In the genomic region with DNA sequence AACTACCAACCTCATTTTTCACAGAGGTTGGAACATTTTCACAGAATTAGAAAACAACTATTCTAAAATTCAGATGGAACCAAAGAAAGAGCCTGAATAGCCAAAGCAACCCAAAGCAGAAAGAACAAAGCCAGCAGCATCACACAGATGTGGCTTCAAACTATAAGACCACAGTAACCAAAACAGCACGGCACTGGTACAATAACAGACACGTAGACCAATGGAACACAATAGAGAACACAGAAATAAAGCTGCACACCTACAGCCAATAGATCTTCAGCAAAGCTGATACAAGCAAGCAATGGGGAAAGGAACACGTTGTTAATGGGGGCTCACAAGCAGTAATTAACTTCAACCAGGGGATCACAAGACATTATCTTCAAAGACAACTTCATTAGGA, we compare ENCODE assay signal across 15 cellular contexts.
A peak's percentile ranks its signal among the peaks of the same experiment; 100 is the strongest.
DNase-seq lines count a peak whose midpoint lies in the region; ATAC-seq, FAIRE-seq and TF ChIP-seq lines count a peak whose summit lies in the region.
"Had no signal": no experiment of that assay in that cellular context is flagged by ENCODE, and none has a peak within 500 bp of the region (broad histone marks: within the 10 kb centered on the region; RNA-seq: fewer than 3 reads in every experiment).

No MANE protein-coding gene starts in this region.

- no TSS peak for BruUV-seq in GM12878 (replicated peaks; lab: Mats Ljungman, UMichigan)

- H3K27ac ChIP-seq in left ventricle myocardium inferior (replicated peaks) = peak overlapping the region; percentile 80
- no peak overlapping the region for H3K27ac ChIP-seq in GM12878 (ENCODE audit: control insufficient read depth, insufficient read depth)

- peaks cover 2% of the 10 kb centered on the region for H3K9me3 Mint-ChIP-seq in activated naive CD4-positive, alpha-beta T cell treated with anti-CD3 and anti-CD28 coated beads, Interleukin-2, amount 10 ng/mL, durations not matched to agents 7 days and 5 days
- H3K9me3 Mint-ChIP-seq: CD4-positive, alpha-beta memory T cell; GM23338; H9 had no signal

- no peaks in the 10 kb centered on the region for H4K20me1 ChIP-seq in GM12878 (ENCODE audit: control insufficient read depth, insufficient read depth)

- H3K27ac Mint-ChIP-seq in activated naive CD4-positive, alpha-beta T cell treated with anti-CD3 and anti-CD28 coated beads, Interleukin-2, amount 10 ng/mL, durations not matched to agents 7 days and 5 days = no peak overlapping the region
- H3K27ac Mint-ChIP-seq: GM23338, H9 had no signal

- no peak overlapping the region for H3K4me2 ChIP-seq in GM12878 (ENCODE audit: control insufficient read depth, insufficient read depth)
- H3K4me2 ChIP-seq: GM23338 had no signal

- no peak overlapping the region for H3K4me3 Mint-ChIP-seq in activated naive CD4-positive, alpha-beta T cell treated with anti-CD3 and anti-CD28 coated beads, Interleukin-2, amount 10 ng/mL, durations not matched to agents 7 days and 5 days
- H3K4me3 Mint-ChIP-seq: CD4-positive, alpha-beta memory T cell; GM23338; H9 had no signal

- no peaks in the 10 kb centered on the region for H3K27me3 ChIP-seq in left ventricle myocardium inferior (ENCODE audit: low read depth)
- no peaks in the 10 kb centered on the region for H3K27me3 ChIP-seq in GM12878 (replicated peaks in 1 of 2; ENCODE audit: control insufficient read depth in 2 of 2, insufficient read depth in 2 of 2, low read length in 1 of 2)

- no peak overlapping the region for H3K9ac ChIP-seq in GM12878 (ENCODE audit: control insufficient read depth, insufficient read depth, low read length)

- no peak for TF ChIP-seq POLR2A in GM12878 (IDR thresholded peaks at IDR 0.05; ENCODE audit: low read depth, low read length)

- WGBS in GM12878 (ENCODE audit: insufficient coverage, insufficient replicate concordance, low lambda C conversion rate, missing lambda C conversion rate) = 100% methylated on average over 3 of the region's 3 CpGs

- in situ Hi-C loops in GM12878 (cut with MboI) = no loop called here

- H2AFZ ChIP-seq in GM12878 (ENCODE audit: control insufficient read depth, low read depth, low read length) = no peak overlapping the region
- H2AFZ ChIP-seq: GM23338 had no signal

- no peak for ATAC-seq in left cardiac atrium
- no peak for ATAC-seq in GM12878
- ATAC-seq: GM23338, HCT116 had no signal

- peaks cover 3% of the 10 kb centered on the region for H3K9me3 ChIP-seq in left ventricle myocardium inferior (replicated peaks)
- H3K9me3 ChIP-seq in GM12878 (replicated peaks; ENCODE audit: control insufficient read depth, insufficient read depth, low read length) = no peaks in the 10 kb centered on the region; the same call in 2 of the 3 replicates
- H3K9me3 ChIP-seq: Caco-2 had no signal

- peak; percentile 57 for FAIRE-seq in GM12878 (lab: Jason Lieb, UNC)
- FAIRE-seq: G401.6 had no signal

- H3K4me1 ChIP-seq in left ventricle myocardium inferior (peaks cover 46% of the 10 kb centered on the region), GM12878 (ENCODE audit: control insufficient read depth, insufficient read depth, low read length) (no peaks in the 10 kb centered on the region)
- H3K4me1 ChIP-seq: Caco-2 had no signal

- no peak for TF ChIP-seq RAD21 in GM12878 (IDR thresholded peaks at IDR 0.05; ENCODE audit: insufficient read depth, low read depth, low read length)

- no peak for DNase-seq in left ventricle myocardium inferior
- no peak for DNase-seq in left cardiac atrium
- peak; percentile 57 for DNase-seq in Jurkat, Clone E6-1 (ENCODE audit: low read depth, low spot score)
- no peak for DNase-seq in GM12878 (ENCODE audit: low read depth, low spot score)
- DNase-seq in activated naive CD4-positive, alpha-beta T cell treated with anti-CD3 and anti-CD28 coated beads, Interleukin-2, amount 10 ng/mL, durations not matched to agents 7 days and 5 days = no peak
- DNase-seq in COLO668 (lab: John Stamatoyannopoulos, UW; ENCODE audit: unreplicated experiment) = no peak
- DNase-seq: C1 segment of cervical spinal cord; Caco-2; CD4-positive, alpha-beta memory T cell; DMS153; DND-41; H9 had no signal

- CTCF ChIA-PET in GM12878 (lab: Yijun Ruan, JAX) = no interaction called here
- CTCF ChIA-PET in activated naive CD4-positive, alpha-beta T cell treated with anti-CD3 and anti-CD28 coated beads, Interleukin-2, amount 10 ng/mL, durations not matched to agents 7 days and 5 days (lab: Charles Lee) = no interaction called here

- RAD21 ChIA-PET in GM12878 (lab: Charles Lee; ENCODE audit: unreplicated experiment) = no interaction called here

- no peak for TF ChIP-seq CTCF in left ventricle myocardium inferior (IDR thresholded peaks at IDR 0.05; ENCODE audit: borderline replicate concordance)
- TF ChIP-seq CTCF in GM12878 (IDR thresholded peaks at IDR 0.05 in 2 of 3, conservative IDR thresholded peaks at IDR 0.05 in 1 of 3; ENCODE audit: control insufficient read depth in 2 of 3, extremely low read depth in 1 of 3, insufficient read depth in 1 of 3, low read depth in 3 of 3, low read length in 3 of 3) = no peak

- H3K36me3 Mint-ChIP-seq in activated naive CD4-positive, alpha-beta T cell treated with anti-CD3 and anti-CD28 coated beads, Interleukin-2, amount 10 ng/mL, durations not matched to agents 7 days and 5 days = peaks cover 81% of the 10 kb centered on the region

- H3K27me3 Mint-ChIP-seq in activated naive CD4-positive, alpha-beta T cell treated with anti-CD3 and anti-CD28 coated beads, Interleukin-2, amount 10 ng/mL, durations not matched to agents 7 days and 5 days = no peaks in the 10 kb centered on the region
- H3K27me3 Mint-ChIP-seq: CD4-positive, alpha-beta memory T cell had no signal

- H3K4me3 ChIP-seq in left ventricle myocardium inferior (no peak overlapping the region), GM12878 (no peak overlapping the region)
- no peak overlapping the region for H3K4me3 ChIP-seq in Jurkat, Clone E6-1 (ENCODE audit: low read length)
- H3K4me3 ChIP-seq: GM23338 had no signal

- peaks cover 22% of the 10 kb centered on the region for H3K4me1 Mint-ChIP-seq in activated naive CD4-positive, alpha-beta T cell treated with anti-CD3 and anti-CD28 coated beads, Interleukin-2, amount 10 ng/mL, durations not matched to agents 7 days and 5 days
- H3K4me1 Mint-ChIP-seq: CD4-positive, alpha-beta memory T cell; GM23338; H9 had no signal

- no peak for TF ChIP-seq EP300 in GM12878 (IDR thresholded peaks at IDR 0.05; ENCODE audit: borderline replicate concordance in 1 of 2, control insufficient read depth in 1 of 2, low read depth in 2 of 2, low read length in 2 of 2)

- SMC1A ChIA-PET in GM12878 (lab: Charles Lee; ENCODE audit: uncharacterized antibody, unreplicated experiment) = no interaction called here

- H3K79me2 ChIP-seq in GM12878 (ENCODE audit: control insufficient read depth, insufficient read depth, low read length) = no peaks in the 10 kb centered on the region

- H3K36me3 ChIP-seq in left ventricle myocardium inferior (peaks cover 16% of the 10 kb centered on the region), GM12878 (ENCODE audit: control insufficient read depth in 2 of 2, insufficient read depth in 2 of 2, low read length in 1 of 2) (peaks cover 0 to 46% of the 10 kb centered on the region in 2 experiments; a peak in 2 of 4 replicates)

- POLR2A ChIA-PET in GM12878 (lab: Charles Lee) = no interaction called here

- intact Hi-C loops in left ventricle myocardium inferior (cut with micrococcal nuclease) = no loop called here
- intact Hi-C loops in left cardiac atrium (cut with DNase I) = no loop called here
- intact Hi-C loops in GM12878 (cut with micrococcal nuclease; ENCODE audit: unreplicated experiment) = no loop called here

TF ChIP-seq in GM12878, 131 proteins besides CTCF, POLR2A, EP300 and RAD21:
- TF ChIP-seq, protein P1, sequence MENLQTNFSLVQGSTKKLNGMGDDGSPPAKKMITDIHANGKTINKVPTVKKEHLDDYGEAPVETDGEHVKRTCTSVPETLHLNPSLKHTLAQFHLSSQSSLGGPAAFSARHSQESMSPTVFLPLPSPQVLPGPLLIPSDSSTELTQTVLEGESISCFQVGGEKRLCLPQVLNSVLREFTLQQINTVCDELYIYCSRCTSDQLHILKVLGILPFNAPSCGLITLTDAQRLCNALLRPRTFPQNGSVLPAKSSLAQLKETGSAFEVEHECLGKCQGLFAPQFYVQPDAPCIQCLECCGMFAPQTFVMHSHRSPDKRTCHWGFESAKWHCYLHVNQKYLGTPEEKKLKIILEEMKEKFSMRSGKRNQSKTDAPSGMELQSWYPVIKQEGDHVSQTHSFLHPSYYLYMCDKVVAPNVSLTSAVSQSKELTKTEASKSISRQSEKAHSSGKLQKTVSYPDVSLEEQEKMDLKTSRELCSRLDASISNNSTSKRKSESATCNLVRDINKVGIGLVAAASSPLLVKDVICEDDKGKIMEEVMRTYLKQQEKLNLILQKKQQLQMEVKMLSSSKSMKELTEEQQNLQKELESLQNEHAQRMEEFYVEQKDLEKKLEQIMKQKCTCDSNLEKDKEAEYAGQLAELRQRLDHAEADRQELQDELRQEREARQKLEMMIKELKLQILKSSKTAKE (IDR thresholded peaks at IDR 0.05; ENCODE audit: low read depth, poor library complexity, severe bottlenecking) = no peak
- no peak for TF ChIP-seq BACH1 (IDR thresholded peaks at IDR 0.05; ENCODE audit: borderline replicate concordance)
- no peak for TF ChIP-seq MAX (IDR thresholded peaks at IDR 0.05; ENCODE audit: low read depth, low read length)
- no peak for TF ChIP-seq ZNF207 (IDR thresholded peaks at IDR 0.05; ENCODE audit: borderline replicate concordance)
- no peak for TF ChIP-seq ASH2L (IDR thresholded peaks at IDR 0.05; ENCODE audit: borderline replicate concordance, low read depth)
- TF ChIP-seq IRF4 (IDR thresholded peaks at IDR 0.05; ENCODE audit: low read depth, low read length) = no peak
- no peak for TF ChIP-seq SMAD1 (IDR thresholded peaks at IDR 0.05; ENCODE audit: low read depth, partially characterized antibody)
- no peak for TF ChIP-seq PML (IDR thresholded peaks at IDR 0.05; ENCODE audit: low read length)
- no peak for TF ChIP-seq NR2C2 (IDR thresholded peaks at IDR 0.05; ENCODE audit: borderline replicate concordance, control insufficient read depth, insufficient read length, low read depth)
- no peak for TF ChIP-seq SMARCA5 (IDR thresholded peaks at IDR 0.05)
